ENCODE assay signal across 8 cellular contexts in the genomic region with DNA sequence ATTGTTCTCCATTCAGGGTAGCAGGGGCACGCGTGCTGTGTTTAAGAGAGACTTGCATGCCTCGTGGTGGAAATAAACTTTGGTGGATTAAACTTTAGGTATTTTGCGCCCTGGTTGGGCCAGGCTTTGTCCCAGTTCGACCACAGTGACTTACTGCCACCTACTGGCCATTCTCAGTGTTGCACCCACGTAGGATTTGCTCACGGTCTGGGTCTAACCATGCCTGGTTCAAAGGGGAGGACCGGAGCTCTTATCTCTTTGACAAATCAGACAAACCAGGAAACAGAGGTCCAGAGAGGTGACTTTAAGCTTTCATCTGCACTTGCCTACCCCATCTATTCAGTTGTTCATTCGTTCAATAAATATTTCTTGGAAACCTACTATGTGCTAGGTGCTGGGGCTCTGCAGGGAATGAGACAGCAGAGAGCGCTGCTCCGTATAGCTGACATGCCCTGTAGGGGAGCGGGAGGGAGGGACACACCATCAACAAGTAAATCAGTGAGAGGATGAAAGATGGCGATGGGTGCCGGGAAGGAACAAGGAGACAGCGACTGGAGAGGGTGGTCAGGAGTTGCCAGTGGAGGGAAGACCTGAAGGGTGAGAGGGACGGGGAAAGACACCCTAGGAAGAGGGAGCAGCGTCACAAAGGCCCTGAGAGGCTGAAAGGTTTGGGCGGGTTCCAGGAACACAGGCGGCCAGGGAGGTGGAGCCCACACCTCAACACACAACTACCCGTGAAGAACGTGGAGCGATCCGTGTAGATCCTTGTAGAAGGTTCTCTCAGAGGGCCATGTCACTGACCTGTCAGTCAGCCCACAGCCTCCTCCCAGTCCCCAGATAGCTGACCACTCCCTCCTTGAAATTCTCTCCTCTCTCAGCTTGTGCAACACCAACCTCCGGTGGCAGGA. TPM values are rescaled to one million over a fixed set of nuclear protein-coding genes. Genes with fewer than 3 reads are reported as not detected.
DNase-seq lines count a peak whose midpoint lies in the region; ATAC-seq, FAIRE-seq and TF ChIP-seq lines count a peak whose summit lies in the region.

No MANE protein-coding gene starts in this region.

- CTCF ChIA-PET in A673 (lab: Charles Lee) (interaction anchor here (0.5 to 2.2 kb wide), 12 partner anchors 9 to 415 kb away, joined by 3 to 24 read pairs (median 3); no protein-coding TSS in a partner anchor), activated B cell treated with CpG ODN at 0.5 μM for 24 hours (lab: Charles Lee) (interaction anchor here (0.6 to 4.6 kb wide), 16 partner anchors 9 to 830 kb away, joined by 3 to 43 read pairs (median 4); no protein-coding TSS in a partner anchor)

- TF ChIP-seq CTCF in A673 (conservative IDR thresholded peaks at IDR 0.05; ENCODE audit: low read depth, low read length) (peak; percentile 94), activated B cell treated with CpG ODN at 0.5 μM for 24 hours (IDR thresholded peaks at IDR 0.05) (peak; percentile 53), keratinocyte (optimal IDR thresholded peaks at IDR 0.05 in 1 of 3, IDR thresholded peaks at IDR 0.05 in 1 of 3, conservative IDR thresholded peaks at IDR 0.05 in 1 of 3; ENCODE audit: extremely low read depth in 1 of 3, insufficient read depth in 2 of 3, low read length in 3 of 3) (peak; percentile 79 to 98 (median 97))

- no peaks in the 10 kb centered on the region for H3K79me2 ChIP-seq in keratinocyte (ENCODE audit: control insufficient read depth, insufficient read depth, low read length)

- ATAC-seq in HG03108 (IDR thresholded peaks at IDR 0.05; ENCODE audit: unreplicated experiment) = peak; percentile 70
- peak; percentile 98 for ATAC-seq in activated B cell treated with CpG ODN at 0.5 μM for 24 hours (ENCODE audit: low read depth)
- peak; percentile 93 for ATAC-seq in central memory CD8-positive, alpha-beta T cell (replicated peaks; ENCODE audit: extremely low read depth, poor library complexity, severe bottlenecking)

- H3K9me3 ChIP-seq in A673 (ENCODE audit: low read depth, low read length, poor library complexity, severe bottlenecking) = no peaks in the 10 kb centered on the region
- no peaks in the 10 kb centered on the region for H3K9me3 ChIP-seq in keratinocyte (ENCODE audit: control insufficient read depth, low read depth, low read length)

- TF ChIP-seq POLR2A in GM18526 (IDR thresholded peaks at IDR 0.05; ENCODE audit: extremely low read depth, insufficient read length) = peak; percentile 15

- H3K27me3 Mint-ChIP-seq in activated B cell treated with CpG ODN at 0.5 μM for 24 hours = peaks cover 6% of the 10 kb centered on the region
- H3K27me3 Mint-ChIP-seq in central memory CD8-positive, alpha-beta T cell = no peaks in the 10 kb centered on the region

- peak; percentile 90 for FAIRE-seq in keratinocyte (lab: Jason Lieb, UNC)

- peak overlapping the region; percentile 83 for H3K4me2 ChIP-seq in keratinocyte (ENCODE audit: control insufficient read depth, extremely low read depth, insufficient read depth, low read depth, low read length)

- H3K9me1 ChIP-seq in keratinocyte (ENCODE audit: control insufficient read depth, extremely low read depth, insufficient read depth, low read length) = no peaks in the 10 kb centered on the region

- peak overlapping the region; percentile 37 for H3K9ac ChIP-seq in keratinocyte (ENCODE audit: control insufficient read depth, extremely low read depth, insufficient read depth, low read length)

- peak overlapping the region; percentile 34 for H3K4me3 ChIP-seq in A673 (ENCODE audit: low read depth, low read length, poor library complexity, severe bottlenecking)
- H3K4me3 ChIP-seq in keratinocyte (ENCODE audit: control insufficient read depth in 2 of 3, extremely low read depth in 1 of 3, insufficient read depth in 2 of 3, low read depth in 1 of 3, low read length in 3 of 3) = peak overlapping the region; percentile 11 to 61 (median 24)

- DNase-seq in A673 (ENCODE audit: low spot score) (peak; percentile 92), NCI-H2196 treated with DMSO at 0.1 percent for 48 hours (lab: John Stamatoyannopoulos, UW; ENCODE audit: unreplicated experiment) (peak; percentile 75), activated B cell treated with CpG ODN at 0.5 μM for 24 hours (peak; percentile 79), keratinocyte (ENCODE audit: low read depth, low spot score) (peak; percentile 61)
- DNase-seq in central memory CD8-positive, alpha-beta T cell (ENCODE audit: low spot score in 2 of 2) = peak; percentile 84 to 91
- peak; percentile 67 to 87 for DNase-seq in stimulated activated CD4-positive, alpha-beta T cell treated with anti-CD3 and anti-CD28 coated beads, Interleukin-1b, Interleukin-23, amount 100 ng/mL, for 1 hour (ENCODE audit: low read depth in 2 of 2)

- no peak overlapping the region for H3K27ac Mint-ChIP-seq in activated B cell treated with CpG ODN at 0.5 μM for 24 hours
- no peak overlapping the region for H3K27ac Mint-ChIP-seq in central memory CD8-positive, alpha-beta T cell (ENCODE audit: low read depth)

- H2AFZ ChIP-seq in keratinocyte (ENCODE audit: control insufficient read depth, low read length) = peak overlapping the region; percentile 93

- peaks cover 11% of the 10 kb centered on the region for H3K4me1 Mint-ChIP-seq in activated B cell treated with CpG ODN at 0.5 μM for 24 hours
- H3K4me1 Mint-ChIP-seq in central memory CD8-positive, alpha-beta T cell = peaks cover 10% of the 10 kb centered on the region

- no peaks in the 10 kb centered on the region for H4K20me1 ChIP-seq in keratinocyte (ENCODE audit: control insufficient read depth, extremely low read depth, insufficient read depth, low read length)

- peaks cover 12% of the 10 kb centered on the region for H3K4me1 ChIP-seq in A673 (ENCODE audit: insufficient read depth, low read length, poor library complexity, severe bottlenecking)
- peaks cover 20% of the 10 kb centered on the region for H3K4me1 ChIP-seq in keratinocyte (ENCODE audit: control insufficient read depth, extremely low read depth, insufficient read depth, low read length)

- H3K9me3 Mint-ChIP-seq in activated B cell treated with CpG ODN at 0.5 μM for 24 hours = no peaks in the 10 kb centered on the region
- H3K9me3 Mint-ChIP-seq in central memory CD8-positive, alpha-beta T cell = no peaks in the 10 kb centered on the region

- POLR2A ChIA-PET in A673 (lab: Charles Lee; ENCODE audit: low non-redundant PET) = no interaction called here
- POLR2A ChIA-PET in activated B cell treated with CpG ODN at 0.5 μM for 24 hours (lab: Charles Lee) = interaction anchor here (0.6 to 1.9 kb wide), 4 partner anchors 63 to 240 kb away, joined by 3 to 6 read pairs (median 5); a partner anchor contains a TSS

- dilution Hi-C loops in keratinocyte (cut with MboI; ENCODE audit: extremely low pct_ligation_motif_present, low sequenced_read_pairs) = no loop called here

- intact Hi-C loops in A673 (cut with micrococcal nuclease; ENCODE audit: unreplicated experiment) = loop anchor here (2.0 to 5.0 kb wide), 4 partner anchors 87 to 367 kb away; no protein-coding TSS in a partner anchor
- intact Hi-C loops in activated B cell treated with CpG ODN at 0.5 μM for 24 hours (cut with micrococcal nuclease) = loop anchor here (1.0 to 10.0 kb wide), 6 partner anchors 128 to 824 kb away; a partner anchor contains a TSS

- no peak overlapping the region for H3K27ac ChIP-seq in A673 (ENCODE audit: low read depth, low read length, poor library complexity, severe bottlenecking)
- peak overlapping the region; percentile 43 for H3K27ac ChIP-seq in keratinocyte (ENCODE audit: control insufficient read depth, insufficient read depth, low read length)

- BruUV-seq in A673 (replicated peaks; lab: Mats Ljungman, UMichigan) = no TSS peak

- no peaks in the 10 kb centered on the region for H3K36me3 Mint-ChIP-seq in activated B cell treated with CpG ODN at 0.5 μM for 24 hours (ENCODE audit: low read depth)
- H3K36me3 Mint-ChIP-seq in central memory CD8-positive, alpha-beta T cell (ENCODE audit: insufficient read depth) = no peaks in the 10 kb centered on the region

- H3K27me3 ChIP-seq in A673 (replicated peaks; ENCODE audit: insufficient read depth, low read depth, low read length, poor library complexity) (no peaks in the 10 kb centered on the region), keratinocyte (ENCODE audit: control insufficient read depth, extremely low read depth, insufficient read depth, low read length) (no peaks in the 10 kb centered on the region)

- H3K36me3 ChIP-seq in A673 (ENCODE audit: insufficient read depth, low read length, poor library complexity, severe bottlenecking) (no peaks in the 10 kb centered on the region), keratinocyte (ENCODE audit: control insufficient read depth in 2 of 2, extremely low read depth in 1 of 2, insufficient read depth in 2 of 2, low read length in 2 of 2) (no peaks in the 10 kb centered on the region)

- H3K4me3 Mint-ChIP-seq in activated B cell treated with CpG ODN at 0.5 μM for 24 hours = peak overlapping the region; percentile 17
- peak overlapping the region; percentile 14 for H3K4me3 Mint-ChIP-seq in central memory CD8-positive, alpha-beta T cell

RNA-seq across cellular contexts. Expression of a gene that starts 27.2 kb away (rescaled TPM):
- total RNA-seq in A673 (2021) (not detected in 2 replicates), activated B cell treated with CpG ODN at 0.5 μM for 24 hours (not detected in 2 replicates)
- 189 to 315 TPM (median 275 TPM) in 3 replicates for polyA plus RNA-seq in keratinocyte
- 26.1 TPM for polyA plus RNA-seq in keratinocyte (2011; ENCODE audit: low read depth)
- polyA plus RNA-seq in keratinocyte (2011; cell fraction: cytosol; rRNA removed) = 110 and 149 TPM in 2 replicates
- 323 and 403 TPM in 2 replicates for polyA plus RNA-seq in keratinocyte (2011; cell fraction: nucleus; rRNA removed)
- polyA plus RNA-seq in keratinocyte (2012; ENCODE audit: low replicate concordance) = 93.3 and 275 TPM in 2 replicates
- 198 to 587 TPM (median 223 TPM) in 3 replicates for polyA minus RNA-seq in keratinocyte
- polyA minus RNA-seq in keratinocyte (2011; cell fraction: cytosol; rRNA and poly(A)+ RNA removed) = 259 TPM
- 310 and 334 TPM in 2 replicates for polyA minus RNA-seq in keratinocyte (2011; cell fraction: nucleus; rRNA and poly(A)+ RNA removed)
